In the genomic region with DNA sequence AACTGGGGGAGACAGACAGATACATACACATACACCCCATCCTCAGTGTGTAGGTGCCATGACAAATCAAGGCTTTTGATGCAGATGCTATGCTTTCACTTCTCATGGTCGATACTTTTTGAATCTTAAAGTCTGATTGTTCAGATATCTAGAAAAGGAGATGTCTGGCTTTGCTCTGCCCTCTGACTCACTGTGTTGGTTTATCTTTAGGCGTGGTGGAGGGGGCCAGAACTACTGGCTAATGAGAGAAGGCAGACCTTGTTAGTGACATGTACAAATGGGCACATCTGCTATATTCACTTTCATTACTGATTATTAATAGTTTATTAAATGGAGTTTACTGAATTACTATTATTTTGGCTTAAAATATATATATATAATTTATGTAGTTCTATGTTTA, we compare ENCODE assay signal across 14 cellular contexts.
DNase-seq lines count a peak whose midpoint lies in the region; ATAC-seq and TF ChIP-seq lines count a peak whose summit lies in the region.
"Had no signal": no experiment of that assay in that cellular context is flagged by ENCODE, and none has a peak within 500 bp of the region (broad histone marks: within the 10 kb centered on the region; RNA-seq: fewer than 3 reads in every experiment).

No MANE protein-coding gene starts in this region.

- no peak overlapping the region for H3K9ac ChIP-seq in adipocyte (ENCODE audit: low read length)

- DNase-seq in ELR (ENCODE audit: low read depth) (peak; percentile 54), HT1080 (ENCODE audit: low read depth) (peak; percentile 30), adipocyte (ENCODE audit: low read depth) (peak; percentile 57), psoas muscle (no peak), Kasumi-1 (lab: John Stamatoyannopoulos, UW) (no peak)
- no peak for DNase-seq in stimulated activated CD8-positive, alpha-beta memory T cell treated with anti-CD3 and anti-CD28 coated beads, Interleukin-4, amount 100 ng/mL, for 48 hours
- DNase-seq: activated CD4-positive, alpha-beta T cell treated with anti-CD3 and anti-CD28 coated beads, Interleukin-2, amount 10 ng/mL, durations not matched to agents 24 days and 14 days; activated T-cell treated with anti-CD3 and anti-CD28 coated beads, Interleukin-2, amount 50 U/mL, for 1 hour; adrenal gland; lower lobe of right lung; natural killer cell; NCI-H748 treated with DMSO at 0.1 percent for 48 hours had no signal

- H3K27me3 ChIP-seq in adipocyte (replicated peaks; ENCODE audit: control insufficient read depth, insufficient read depth, low read length) = no peaks in the 10 kb centered on the region
- H3K27me3 ChIP-seq in neutrophil = no peaks in the 10 kb centered on the region
- H3K27me3 ChIP-seq in psoas muscle (ENCODE audit: insufficient read depth in 3 of 3, low read length in 2 of 3) = no peaks in the 10 kb centered on the region
- H3K27me3 ChIP-seq: adrenal gland had no signal

- ATAC-seq in psoas muscle = no peak
- ATAC-seq: natural killer cell had no signal

- H3K36me3 ChIP-seq in adipocyte (ENCODE audit: control insufficient read depth, insufficient read depth, low read length, severe bottlenecking) (no peaks in the 10 kb centered on the region), neutrophil (peaks cover 3% of the 10 kb centered on the region), psoas muscle (ENCODE audit: insufficient read depth in 1 of 2, low read depth in 1 of 2) (no peaks in the 10 kb centered on the region)
- H3K36me3 ChIP-seq: adrenal gland, lower lobe of right lung had no signal

- H3K4me1 ChIP-seq in adipocyte (ENCODE audit: control insufficient read depth, insufficient read depth, low read length) = peaks cover 29% of the 10 kb centered on the region
- peaks cover 0 to 11% of the 10 kb centered on the region in 2 experiments for H3K4me1 ChIP-seq in neutrophil (ENCODE audit: control insufficient read depth in 1 of 2, insufficient read depth in 1 of 2, low read depth in 1 of 2, low read length in 1 of 2)
- no peaks in the 10 kb centered on the region for H3K4me1 ChIP-seq in psoas muscle
- H3K4me1 ChIP-seq: lower lobe of right lung had no signal

- H3K27ac ChIP-seq in neutrophil = peak overlapping the region; percentile 56
- H3K27ac ChIP-seq in psoas muscle = no peak overlapping the region
- H3K27ac ChIP-seq: lower lobe of right lung had no signal

- no peak for TF ChIP-seq CTCF in neutrophil (IDR thresholded peaks at IDR 0.05)
- no peak for TF ChIP-seq CTCF in psoas muscle (IDR thresholded peaks at IDR 0.05)

- WGBS in psoas muscle, 3 donors = 81 to 92% (median 90%) methylated on average over 2 of the region's 2 CpGs

- intact Hi-C loops in psoas muscle (cut with DNase I) = no loop called here

- no peaks in the 10 kb centered on the region for H3K9me3 ChIP-seq in adipocyte (ENCODE audit: control insufficient read depth, low read length)
- no peaks in the 10 kb centered on the region for H3K9me3 ChIP-seq in neutrophil
- no peaks in the 10 kb centered on the region for H3K9me3 ChIP-seq in psoas muscle
- H3K9me3 ChIP-seq: lower lobe of right lung had no signal

- H3K4me3 ChIP-seq in adipocyte (ENCODE audit: low read length) (no peak overlapping the region), neutrophil (ENCODE audit: low read depth in 1 of 2, low read length in 1 of 2) (no peak overlapping the region), psoas muscle (no peak overlapping the region)
- H3K4me3 ChIP-seq: adrenal gland, GM23338, lower lobe of right lung had no signal

Comparison
In these comparisons a context has a peak if more than half of its experiments do, and no peak if none do; other contexts are left out.
1. DNase-seq: peak in ELR (single experiment), HT1080 (single experiment) and adipocyte (single experiment); none in stimulated activated CD8-positive, alpha-beta memory T cell treated with anti-CD3 and anti-CD28 coated beads, Interleukin-4, amount 100 ng/mL, for 48 hours (single experiment), psoas muscle (0 of 2) and Kasumi-1 (0 of 2).